In the genomic region with DNA sequence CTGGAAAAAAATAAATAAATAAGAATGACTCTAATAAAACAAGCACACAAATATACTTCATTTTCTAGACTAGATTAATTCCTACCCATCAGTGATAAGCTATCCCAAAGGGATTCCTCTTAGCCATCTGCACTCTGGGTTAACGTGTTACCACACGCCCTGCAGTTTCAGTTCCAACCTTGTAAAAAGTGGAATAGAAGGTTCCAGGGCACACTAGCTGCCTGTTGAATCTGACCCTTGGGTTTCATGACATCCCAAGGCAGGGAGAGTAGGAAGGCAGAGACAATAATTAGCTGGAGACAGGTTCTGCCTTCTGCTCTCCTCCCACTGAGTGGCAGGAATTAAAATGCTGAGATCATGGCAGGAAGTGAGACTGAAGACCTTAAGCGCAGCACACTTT, we compare ENCODE assay signal across 18 cellular contexts. TPM values are rescaled to one million over a fixed set of nuclear protein-coding genes. Genes with fewer than 3 reads are reported as not detected.
DNase-seq lines count a peak whose midpoint lies in the region; ATAC-seq, FAIRE-seq and TF ChIP-seq lines count a peak whose summit lies in the region.
"Had no signal": no experiment of that assay in that cellular context is flagged by ENCODE, and none has a peak within 500 bp of the region (broad histone marks: within the 10 kb centered on the region; RNA-seq: fewer than 3 reads in every experiment).

No MANE protein-coding gene starts in this region.

- H3K36me3 Mint-ChIP-seq in endothelial cell (ENCODE audit: low read depth, unreplicated experiment): peaks cover 29% of the 10 kb centered on the region

- H3K27me3 ChIP-seq in foreskin keratinocyte: no peaks in the 10 kb centered on the region
- H3K27me3 ChIP-seq in aorta (ENCODE audit: control insufficient read depth in 1 of 2, insufficient read depth in 2 of 2, low read length in 1 of 2): no peaks in the 10 kb centered on the region
- H3K27me3 ChIP-seq: esophagus muscularis mucosa, heart left ventricle, pancreas had no signal

- H3K4me3 Mint-ChIP-seq in stimulated activated naive CD8-positive, alpha-beta T cell treated with anti-CD3 and anti-CD28 coated beads, Interleukin-15, amount 100 ng/mL, for 72 hours: no peak overlapping the region
- no peak overlapping the region for H3K4me3 Mint-ChIP-seq in endothelial cell (ENCODE audit: unreplicated experiment)
- H3K4me3 Mint-ChIP-seq: activated T-cell treated with anti-CD3 and anti-CD28 coated beads, Interleukin-2, amount 50 U/mL, for 4 hours; stimulated activated memory B cell treated with anti-CD40 and anti-IgM and Interleukin-4, amounts not matched to agents 10 μg/mL and 1 μg/mL and 100 μg/mL, for 72 hours had no signal

- no peak overlapping the region for H3K4me3 ChIP-seq in aorta (ENCODE audit: low read length in 2 of 2)
- H3K4me3 ChIP-seq: coronary artery, esophagus muscularis mucosa, heart left ventricle, pancreas had no signal

- 92 to 96% methylated on average over 3 of the region's 3 CpGs for WGBS in aorta, 2 donors

- H3K27me3 Mint-ChIP-seq in stimulated activated naive CD8-positive, alpha-beta T cell treated with anti-CD3 and anti-CD28 coated beads, Interleukin-15, amount 100 ng/mL, for 72 hours: no peaks in the 10 kb centered on the region
- H3K27me3 Mint-ChIP-seq in endothelial cell (ENCODE audit: unreplicated experiment): peaks cover 3% of the 10 kb centered on the region
- H3K27me3 Mint-ChIP-seq: stimulated activated memory B cell treated with anti-CD40 and anti-IgM and Interleukin-4, amounts not matched to agents 10 μg/mL and 1 μg/mL and 100 μg/mL, for 72 hours had no signal

- peaks cover 14% of the 10 kb centered on the region for H3K4me1 Mint-ChIP-seq in stimulated activated naive CD8-positive, alpha-beta T cell treated with anti-CD3 and anti-CD28 coated beads, Interleukin-15, amount 100 ng/mL, for 72 hours
- no peaks in the 10 kb centered on the region for H3K4me1 Mint-ChIP-seq in endothelial cell (ENCODE audit: unreplicated experiment)

- no peaks in the 10 kb centered on the region for H3K9me3 Mint-ChIP-seq in stimulated activated naive CD8-positive, alpha-beta T cell treated with anti-CD3 and anti-CD28 coated beads, Interleukin-15, amount 100 ng/mL, for 72 hours
- no peaks in the 10 kb centered on the region for H3K9me3 Mint-ChIP-seq in endothelial cell (ENCODE audit: unreplicated experiment)
- H3K9me3 Mint-ChIP-seq: activated T-cell treated with anti-CD3 and anti-CD28 coated beads, Interleukin-2, amount 50 U/mL, for 4 hours; stimulated activated memory B cell treated with anti-CD40 and anti-IgM and Interleukin-4, amounts not matched to agents 10 μg/mL and 1 μg/mL and 100 μg/mL, for 72 hours had no signal

- H3K4me1 ChIP-seq in foreskin keratinocyte (peaks cover 13% of the 10 kb centered on the region), aorta (ENCODE audit: control insufficient read depth in 1 of 2, insufficient read depth in 2 of 2, low read length in 2 of 2) (no peaks in the 10 kb centered on the region)
- H3K4me1 ChIP-seq: esophagus muscularis mucosa, pancreas had no signal

- TF ChIP-seq CTCF in D721Med (IDR thresholded peaks at IDR 0.05; ENCODE audit: insufficient read depth, missing control alignments) (no peak), foreskin keratinocyte (conservative IDR thresholded peaks at IDR 0.05) (no peak), endothelial cell (IDR thresholded peaks at IDR 0.05; ENCODE audit: unreplicated experiment) (no peak)

- H3K27ac Mint-ChIP-seq in stimulated activated naive CD8-positive, alpha-beta T cell treated with anti-CD3 and anti-CD28 coated beads, Interleukin-15, amount 100 ng/mL, for 72 hours: no peak overlapping the region
- H3K27ac Mint-ChIP-seq in endothelial cell (ENCODE audit: unreplicated experiment): no peak overlapping the region
- H3K27ac Mint-ChIP-seq: stimulated activated memory B cell treated with anti-CD40 and anti-IgM and Interleukin-4, amounts not matched to agents 10 μg/mL and 1 μg/mL and 100 μg/mL, for 72 hours had no signal

- peaks cover 0 to 5% of the 10 kb centered on the region in 2 donors for H3K36me3 ChIP-seq in aorta (ENCODE audit: control insufficient read depth in 1 of 2, insufficient read depth in 2 of 2, low read length in 1 of 2)
- H3K36me3 ChIP-seq: pancreas had no signal

- H3K27ac ChIP-seq in foreskin keratinocyte: peak overlapping the region; percentile 59
- H3K27ac ChIP-seq in aorta (ENCODE audit: low read depth in 1 of 2, low read length in 2 of 2): no peak overlapping the region
- H3K27ac ChIP-seq: coronary artery, esophagus muscularis mucosa, heart left ventricle, pancreas had no signal

- ATAC-seq in foreskin keratinocyte: peak; percentile 93
- ATAC-seq in stimulated activated naive CD8-positive, alpha-beta T cell treated with anti-CD3 and anti-CD28 coated beads, Interleukin-15, amount 100 ng/mL, for 72 hours: no peak
- no peak for ATAC-seq in aorta (ENCODE audit: low FRiP score)
- ATAC-seq: activated CD4-positive, CD25-positive, alpha-beta regulatory T cell treated with anti-CD3 and anti-CD28 coated beads, Interleukin-2, amount 50 U/mL, for 24 hours; activated T-cell treated with anti-CD3 and anti-CD28 coated beads, Interleukin-2, amount 50 U/mL, for 4 hours; heart left ventricle; pancreas; stimulated activated memory B cell treated with anti-CD40 and anti-IgM and Interleukin-4, amounts not matched to agents 10 μg/mL and 1 μg/mL and 100 μg/mL, for 72 hours had no signal

- H3K9me3 ChIP-seq in aorta (ENCODE audit: control insufficient read depth, low read length): no peaks in the 10 kb centered on the region
- H3K9me3 ChIP-seq: esophagus muscularis mucosa, heart left ventricle, pancreas had no signal

- intact Hi-C loops in aorta (cut with DNase I): no loop called here

- FAIRE-seq in D721Med (lab: Jason Lieb, UNC): peak; percentile 76
- FAIRE-seq: H54, pancreas had no signal

- DNase-seq in D721Med (ENCODE audit: insufficient read length, low spot score) (no peak), GM03348 (ENCODE audit: low spot score) (peak; percentile 11), NCI-H524 treated with DMSO at 0.1 percent for 48 hours (lab: John Stamatoyannopoulos, UW) (peak; percentile 20), foreskin keratinocyte (peak; percentile 72 to 86), aorta (no peak), endothelial cell (ENCODE audit: low spot score) (no peak)
- no peak for DNase-seq in stimulated activated naive CD8-positive, alpha-beta T cell treated with anti-CD3 and anti-CD28 coated beads, Interleukin-15, amount 100 ng/mL, for 72 hours
- DNase-seq: activated T-cell treated with anti-CD3 and anti-CD28 coated beads, Interleukin-2, amount 50 U/mL, for 4 hours; heart left ventricle; pancreas; T-helper 1 cell had no signal

RNA-seq across cellular contexts. Expression of a gene that starts 33.5 kb away (rescaled TPM):
- total RNA-seq in foreskin keratinocyte: 30.4 and 37.9 TPM in 2 replicates
- 15.6 and 16.7 TPM in 2 replicates for polyA plus RNA-seq in foreskin keratinocyte
- total RNA-seq in aorta: 10 to 100 TPM; 47.1 to 58.5 TPM
- 10 to 100 TPM; 22.8 to 44.4 TPM for polyA plus RNA-seq in aorta
- 76.7 TPM for total RNA-seq in endothelial cell (ENCODE audit: unreplicated experiment)

RNA-seq across cellular contexts. Expression of a gene that starts 39.0 kb away (rescaled TPM):
- total RNA-seq in foreskin keratinocyte (0.21 TPM in 1 of 2 replicates, not detected in the other), aorta (not detected), endothelial cell (ENCODE audit: unreplicated experiment) (5.1 TPM)
- polyA plus RNA-seq in foreskin keratinocyte (not detected in 2 replicates), aorta (not detected)
- total RNA-seq: esophagus muscularis mucosa, heart left ventricle, RPMI7951 had no signal
- polyA plus RNA-seq: BJ, heart left ventricle had no signal

Comparison
In these comparisons a context has a peak if more than half of its experiments do, and no peak if none do; other contexts are left out.
1. DNase-seq: peak in GM03348 (single experiment), NCI-H524 treated with DMSO at 0.1 percent for 48 hours (single experiment) and foreskin keratinocyte (2 of 2); none in D721Med (single experiment), stimulated activated naive CD8-positive, alpha-beta T cell treated with anti-CD3 and anti-CD28 coated beads, Interleukin-15, amount 100 ng/mL, for 72 hours (0 of 2), aorta (0 of 2) and endothelial cell (single experiment).